17 cellular contexts compared by ENCODE assay signal in genomic region chrX:103953353-103953752, GRCh38. TPM values are rescaled to one million over a fixed set of nuclear protein-coding genes. Genes with fewer than 3 reads are reported as not detected.
DNase-seq lines count a peak whose midpoint lies in the region; TF ChIP-seq lines count a peak whose summit lies in the region.
"Had no signal": no experiment of that assay in that cellular context is flagged by ENCODE, and none has a peak within 500 bp of the region (broad histone marks: within the 10 kb centered on the region; RNA-seq: fewer than 3 reads in every experiment).

No MANE protein-coding gene starts in this region.

- H3K27ac ChIP-seq in coronary artery (no peak overlapping the region), sigmoid colon (no peak overlapping the region)
- H3K27ac ChIP-seq: BLaER1 had no signal

- H3K4me3 ChIP-seq in coronary artery (no peak overlapping the region), sigmoid colon (no peak overlapping the region)
- H3K4me3 ChIP-seq: BLaER1 had no signal

- no peaks in the 10 kb centered on the region for H3K4me1 ChIP-seq in sigmoid colon
- H3K4me1 ChIP-seq: BE2C, BLaER1, Caco-2 had no signal

- TF ChIP-seq EP300 in sigmoid colon (IDR thresholded peaks at IDR 0.05) = no peak

- TF ChIP-seq CTCF in coronary artery (IDR thresholded peaks at IDR 0.05) (no peak), sigmoid colon (IDR thresholded peaks at IDR 0.05) (no peak)

- no peaks in the 10 kb centered on the region for H3K36me3 ChIP-seq in sigmoid colon
- H3K36me3 ChIP-seq: BE2C, BLaER1 had no signal

- H3K9me3 ChIP-seq in sigmoid colon = no peaks in the 10 kb centered on the region
- H3K9me3 ChIP-seq: BE2C, BLaER1, Caco-2 had no signal

- WGBS in sigmoid colon, 2 donors = 95% methylated on average over 4 of the region's 4 CpGs

- TF ChIP-seq POLR2A in sigmoid colon (IDR thresholded peaks at IDR 0.05) = no peak

- H3K27me3 ChIP-seq in sigmoid colon = no peaks in the 10 kb centered on the region
- H3K27me3 ChIP-seq: BE2C, BLaER1 had no signal

- intact Hi-C loops in sigmoid colon (cut with DNase I) = no loop called here

- DNase-seq in coronary artery (ENCODE audit: low spot score) = peak; percentile 70
- peak; percentile 67 for DNase-seq in mesenteric fat pad (ENCODE audit: low spot score)
- peak; percentile 60 for DNase-seq in sigmoid colon
- no peak for DNase-seq in mucosa of gallbladder (ENCODE audit: low spot score)
- DNase-seq in NK-92 (lab: John Stamatoyannopoulos, UW; ENCODE audit: unreplicated experiment) = no peak
- no peak for DNase-seq in activated effector memory CD4-positive, alpha-beta T cell treated with Interleukin-2 at 50 U/mL for 16 hours
- DNase-seq: 8988T; ACHN; BE2C; C1 segment of cervical spinal cord; Caco-2; Calu3; CD4-positive, CD25-positive, alpha-beta regulatory T cell; CD8-positive, alpha-beta T cell; DMS79 treated with DMSO at 0.1 percent for 48 hours; GF-D8 had no signal

RNA-seq across cellular contexts. Expression of gene TMSB15B, which starts 9.1 kb away (rescaled TPM):
- total RNA-seq in mesenteric fat pad (1.7 TPM), sigmoid colon (10 to 100 TPM in 1 of 4 donors, 1 to 10 TPM in 3; 1.1 to 10.5 (median 5.1) TPM), mucosa of gallbladder (2.0 TPM)
- 1 to 10 TPM; 2.5 to 7.2 (median 3.9) TPM for polyA plus RNA-seq in sigmoid colon

Comparison
In these comparisons a context has a peak if more than half of its experiments do, and no peak if none do; other contexts are left out.
1. DNase-seq: peak in coronary artery (single experiment), mesenteric fat pad (single experiment) and sigmoid colon (single experiment); none in mucosa of gallbladder (single experiment), NK-92 (single experiment) and activated effector memory CD4-positive, alpha-beta T cell treated with Interleukin-2 at 50 U/mL for 16 hours (single experiment).